1 cellular context compared by ENCODE assay signal in the genomic region with DNA sequence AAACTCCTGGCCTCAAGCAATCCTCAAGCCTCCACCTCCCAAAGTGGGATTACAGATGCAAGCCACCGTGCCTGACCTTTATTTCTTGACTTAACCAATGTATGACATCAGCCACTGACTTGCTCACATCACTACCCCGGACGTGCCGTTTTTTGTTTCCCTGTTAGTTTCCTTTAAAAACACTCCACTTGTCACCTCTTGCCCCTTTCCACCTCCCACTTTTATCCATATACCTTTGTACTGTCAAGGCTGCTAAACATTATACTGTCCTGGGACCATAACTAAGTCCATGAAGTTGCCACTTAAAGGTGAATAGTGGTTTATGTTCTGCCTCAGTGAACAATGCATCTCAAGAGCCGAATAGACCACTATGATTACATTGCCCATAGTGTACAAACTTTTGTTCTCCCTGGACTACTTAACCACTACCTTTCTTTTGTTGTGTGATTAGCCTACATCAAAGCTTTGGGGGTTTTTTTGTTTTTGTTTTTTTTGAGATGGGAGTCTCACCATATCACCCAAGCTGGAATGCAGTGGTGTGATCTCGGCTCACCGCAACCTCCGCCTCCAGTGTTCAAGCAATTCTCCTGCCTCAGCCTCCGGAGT.
TF ChIP-seq lines count a peak whose summit lies in the region.

No MANE protein-coding gene starts in this region.

TF ChIP-seq in HEK293, 187 proteins besides CTCF, POLR2A, EP300 and RAD21 (continued from another document):
- TF ChIP-seq ZNF280C (tag by site-specific recombination; IDR thresholded peaks at IDR 0.05) (no peak), ZNF404 (tag by site-specific recombination; IDR thresholded peaks at IDR 0.05) (no peak), GLI2 (tag by site-specific recombination; IDR thresholded peaks at IDR 0.05; ENCODE audit: borderline replicate concordance, low read depth) (no peak), ZNF610 (tag by site-specific recombination; IDR thresholded peaks at IDR 0.05; ENCODE audit: borderline replicate concordance) (no peak), KLF8 (tag by site-specific recombination; IDR thresholded peaks at IDR 0.05) (no peak), ZNF501 (tag by site-specific recombination; IDR thresholded peaks at IDR 0.05) (no peak), INSM2 (tag by site-specific recombination; IDR thresholded peaks at IDR 0.05) (no peak), ZNF214 (tag by site-specific recombination; IDR thresholded peaks at IDR 0.05; ENCODE audit: borderline replicate concordance) (no peak), ZNF221 (tag by site-specific recombination; IDR thresholded peaks at IDR 0.05; ENCODE audit: borderline replicate concordance) (no peak), SP7 (tag by site-specific recombination; IDR thresholded peaks at IDR 0.05) (peak; percentile 31; the same call in 1 of the 2 replicates), WT1 (tag by site-specific recombination; IDR thresholded peaks at IDR 0.05) (peak; percentile 9; the same call in 1 of the 2 replicates), ZNF585B (tag by site-specific recombination; IDR thresholded peaks at IDR 0.05) (no peak), ZNF629 (tag by site-specific recombination; IDR thresholded peaks at IDR 0.05) (peak; percentile 88), ZNF747 (tag by site-specific recombination; IDR thresholded peaks at IDR 0.05) (no peak), ZNF664 (tag by site-specific recombination; IDR thresholded peaks at IDR 0.05) (no peak), ZNF114 (tag by site-specific recombination; IDR thresholded peaks at IDR 0.05) (no peak), MYNN (tag by site-specific recombination; IDR thresholded peaks at IDR 0.05; ENCODE audit: borderline replicate concordance) (no peak), ZNF561 (tag by site-specific recombination; IDR thresholded peaks at IDR 0.05; ENCODE audit: borderline replicate concordance) (no peak), ZFHX2 (tag by site-specific recombination; conservative IDR thresholded peaks at IDR 0.05) (no peak), ZBTB17 (tag by site-specific recombination; IDR thresholded peaks at IDR 0.05) (0 out of 2 replicates have a peak, but pooled peaks have one; percentile 52), ZSCAN30 (tag by site-specific recombination; IDR thresholded peaks at IDR 0.05) (no peak), ZNF580 (tag by site-specific recombination; IDR thresholded peaks at IDR 0.05) (no peak), ZNF777 (tag by site-specific recombination; IDR thresholded peaks at IDR 0.05; ENCODE audit: borderline replicate concordance) (no peak), TRIM28 (IDR thresholded peaks at IDR 0.05; ENCODE audit: borderline replicate concordance, low read length) (no peak), ZNF626 (tag by site-specific recombination; IDR thresholded peaks at IDR 0.05) (no peak), ZBTB48 (tag by site-specific recombination; IDR thresholded peaks at IDR 0.05) (no peak), ZEB2 (tag by site-specific recombination; IDR thresholded peaks at IDR 0.05) (peak; percentile 13; the same call in 1 of the 2 replicates), ZNF23 (tag by site-specific recombination; IDR thresholded peaks at IDR 0.05; ENCODE audit: borderline replicate concordance) (no peak), ZBTB21 (tag by site-specific recombination; IDR thresholded peaks at IDR 0.05) (peak; percentile 83)
- TF ChIP-seq, protein P1, sequence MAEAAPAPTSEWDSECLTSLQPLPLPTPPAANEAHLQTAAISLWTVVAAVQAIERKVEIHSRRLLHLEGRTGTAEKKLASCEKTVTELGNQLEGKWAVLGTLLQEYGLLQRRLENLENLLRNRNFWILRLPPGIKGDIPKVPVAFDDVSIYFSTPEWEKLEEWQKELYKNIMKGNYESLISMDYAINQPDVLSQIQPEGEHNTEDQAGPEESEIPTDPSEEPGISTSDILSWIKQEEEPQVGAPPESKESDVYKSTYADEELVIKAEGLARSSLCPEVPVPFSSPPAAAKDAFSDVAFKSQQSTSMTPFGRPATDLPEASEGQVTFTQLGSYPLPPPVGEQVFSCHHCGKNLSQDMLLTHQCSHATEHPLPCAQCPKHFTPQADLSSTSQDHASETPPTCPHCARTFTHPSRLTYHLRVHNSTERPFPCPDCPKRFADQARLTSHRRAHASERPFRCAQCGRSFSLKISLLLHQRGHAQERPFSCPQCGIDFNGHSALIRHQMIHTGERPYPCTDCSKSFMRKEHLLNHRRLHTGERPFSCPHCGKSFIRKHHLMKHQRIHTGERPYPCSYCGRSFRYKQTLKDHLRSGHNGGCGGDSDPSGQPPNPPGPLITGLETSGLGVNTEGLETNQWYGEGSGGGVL (tag by site-specific recombination; IDR thresholded peaks at IDR 0.05) = no peak
- TF ChIP-seq, protein P2, sequence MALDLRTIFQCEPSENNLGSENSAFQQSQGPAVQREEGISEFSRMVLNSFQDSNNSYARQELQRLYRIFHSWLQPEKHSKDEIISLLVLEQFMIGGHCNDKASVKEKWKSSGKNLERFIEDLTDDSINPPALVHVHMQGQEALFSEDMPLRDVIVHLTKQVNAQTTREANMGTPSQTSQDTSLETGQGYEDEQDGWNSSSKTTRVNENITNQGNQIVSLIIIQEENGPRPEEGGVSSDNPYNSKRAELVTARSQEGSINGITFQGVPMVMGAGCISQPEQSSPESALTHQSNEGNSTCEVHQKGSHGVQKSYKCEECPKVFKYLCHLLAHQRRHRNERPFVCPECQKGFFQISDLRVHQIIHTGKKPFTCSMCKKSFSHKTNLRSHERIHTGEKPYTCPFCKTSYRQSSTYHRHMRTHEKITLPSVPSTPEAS (tag by site-specific recombination; IDR thresholded peaks at IDR 0.05) = no peak
- TF ChIP-seq, protein P3, sequence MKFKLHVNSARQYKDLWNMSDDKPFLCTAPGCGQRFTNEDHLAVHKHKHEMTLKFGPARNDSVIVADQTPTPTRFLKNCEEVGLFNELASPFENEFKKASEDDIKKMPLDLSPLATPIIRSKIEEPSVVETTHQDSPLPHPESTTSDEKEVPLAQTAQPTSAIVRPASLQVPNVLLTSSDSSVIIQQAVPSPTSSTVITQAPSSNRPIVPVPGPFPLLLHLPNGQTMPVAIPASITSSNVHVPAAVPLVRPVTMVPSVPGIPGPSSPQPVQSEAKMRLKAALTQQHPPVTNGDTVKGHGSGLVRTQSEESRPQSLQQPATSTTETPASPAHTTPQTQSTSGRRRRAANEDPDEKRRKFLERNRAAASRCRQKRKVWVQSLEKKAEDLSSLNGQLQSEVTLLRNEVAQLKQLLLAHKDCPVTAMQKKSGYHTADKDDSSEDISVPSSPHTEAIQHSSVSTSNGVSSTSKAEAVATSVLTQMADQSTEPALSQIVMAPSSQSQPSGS (tag by site-specific recombination; IDR thresholded peaks at IDR 0.05; ENCODE audit: low read depth) = peak; percentile 47; the same call in 1 of the 2 replicates
- TF ChIP-seq, protein P4, sequence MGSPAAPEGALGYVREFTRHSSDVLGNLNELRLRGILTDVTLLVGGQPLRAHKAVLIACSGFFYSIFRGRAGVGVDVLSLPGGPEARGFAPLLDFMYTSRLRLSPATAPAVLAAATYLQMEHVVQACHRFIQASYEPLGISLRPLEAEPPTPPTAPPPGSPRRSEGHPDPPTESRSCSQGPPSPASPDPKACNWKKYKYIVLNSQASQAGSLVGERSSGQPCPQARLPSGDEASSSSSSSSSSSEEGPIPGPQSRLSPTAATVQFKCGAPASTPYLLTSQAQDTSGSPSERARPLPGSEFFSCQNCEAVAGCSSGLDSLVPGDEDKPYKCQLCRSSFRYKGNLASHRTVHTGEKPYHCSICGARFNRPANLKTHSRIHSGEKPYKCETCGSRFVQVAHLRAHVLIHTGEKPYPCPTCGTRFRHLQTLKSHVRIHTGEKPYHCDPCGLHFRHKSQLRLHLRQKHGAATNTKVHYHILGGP (tag by site-specific recombination; IDR thresholded peaks at IDR 0.05) = no peak
